In genomic region chr1:90579212-90579802, GRCh38 we compare ENCODE assay signal across 9 cellular contexts.
A peak's percentile ranks its signal among the peaks of the same experiment; 100 is the strongest.
DNase-seq lines count a peak whose midpoint lies in the region; ATAC-seq and TF ChIP-seq lines count a peak whose summit lies in the region.
"Had no signal": no experiment of that assay in that cellular context is flagged by ENCODE, and none has a peak within 500 bp of the region (broad histone marks: within the 10 kb centered on the region; RNA-seq: fewer than 3 reads in every experiment).

No MANE protein-coding gene starts in this region.

- H3K4me1 ChIP-seq in breast epithelium, result no peaks in the 10 kb centered on the region
- H3K4me1 ChIP-seq in right lobe of liver, result no peaks in the 10 kb centered on the region

- peak; percentile 12 to 44 (median 15) for TF ChIP-seq CTCF in breast epithelium (IDR thresholded peaks at IDR 0.05)
- peak; percentile 56 to 79 (median 78) for TF ChIP-seq CTCF in right lobe of liver (IDR thresholded peaks at IDR 0.05)

- intact Hi-C loops in breast epithelium (cut with DNase I; ENCODE audit: low total_unique reads), result no loop called here
- intact Hi-C loops in right lobe of liver (cut with DNase I), result loop anchor here in 1 of 2 donors (10.0 kb wide), 1 partner anchor 375 kb away; no protein-coding TSS in a partner anchor

- H3K36me3 ChIP-seq in breast epithelium, result no peaks in the 10 kb centered on the region
- H3K36me3 ChIP-seq in right lobe of liver, result no peaks in the 10 kb centered on the region

- 35% methylated on average over 3 of the region's 3 CpGs for WGBS in right lobe of liver (ENCODE audit: insufficient coverage, low coverage, low lambda C conversion rate, missing lambda C conversion rate)

- DNase-seq in Ammon's horn (ENCODE audit: low spot score), result peak; percentile 37
- peak; percentile 93 for DNase-seq in NCI-H510A treated with DMSO at 0.1 percent for 48 hours (lab: John Stamatoyannopoulos, UW)
- DNase-seq in breast epithelium (ENCODE audit: low spot score in 2 of 2), result no peak
- no peak for DNase-seq in right lobe of liver
- no peak for DNase-seq in GDM1 (lab: John Stamatoyannopoulos, UW)

- H3K9me3 ChIP-seq in breast epithelium (no peaks in the 10 kb centered on the region), right lobe of liver (no peaks in the 10 kb centered on the region)

- TF ChIP-seq POLR2A in breast epithelium (IDR thresholded peaks at IDR 0.05) (no peak), right lobe of liver (IDR thresholded peaks at IDR 0.05) (no peak)

- H3K4me3 ChIP-seq in breast epithelium (no peak overlapping the region), right lobe of liver (no peak overlapping the region)

- peak; percentile 77 for ATAC-seq in GM18517 (IDR thresholded peaks at IDR 0.05; ENCODE audit: unreplicated experiment)
- peak; percentile 71 for ATAC-seq in HG03432 (IDR thresholded peaks at IDR 0.05; ENCODE audit: unreplicated experiment)
- ATAC-seq in right lobe of liver, result peak; percentile 78 to 86 (median 80)
- ATAC-seq in activated CD4-positive, CD25-positive, alpha-beta regulatory T cell treated with anti-CD3 and anti-CD28 coated beads, Interleukin-2, amount 50 U/mL, for 24 hours, result no peak

- H3K27me3 ChIP-seq in breast epithelium, result no peaks in the 10 kb centered on the region
- H3K27me3 ChIP-seq in right lobe of liver, result no peaks in the 10 kb centered on the region

- H3K27ac ChIP-seq in breast epithelium (no peak overlapping the region), right lobe of liver (no peak overlapping the region)
- H3K27ac ChIP-seq: epithelial cell of prostate had no signal

Comparison
In these comparisons a context has a peak if more than half of its experiments do, and no peak if none do; other contexts are left out.
1. DNase-seq: peak in Ammon's horn (single experiment) and NCI-H510A treated with DMSO at 0.1 percent for 48 hours (single experiment); none in breast epithelium (0 of 2), right lobe of liver (0 of 3) and GDM1 (single experiment).
2. ATAC-seq: peak in GM18517 (single experiment), HG03432 (single experiment) and right lobe of liver (4 of 4); none in activated CD4-positive, CD25-positive, alpha-beta regulatory T cell treated with anti-CD3 and anti-CD28 coated beads, Interleukin-2, amount 50 U/mL, for 24 hours (0 of 2).